ENCODE assay signal across 1 cellular context in the genomic region with DNA sequence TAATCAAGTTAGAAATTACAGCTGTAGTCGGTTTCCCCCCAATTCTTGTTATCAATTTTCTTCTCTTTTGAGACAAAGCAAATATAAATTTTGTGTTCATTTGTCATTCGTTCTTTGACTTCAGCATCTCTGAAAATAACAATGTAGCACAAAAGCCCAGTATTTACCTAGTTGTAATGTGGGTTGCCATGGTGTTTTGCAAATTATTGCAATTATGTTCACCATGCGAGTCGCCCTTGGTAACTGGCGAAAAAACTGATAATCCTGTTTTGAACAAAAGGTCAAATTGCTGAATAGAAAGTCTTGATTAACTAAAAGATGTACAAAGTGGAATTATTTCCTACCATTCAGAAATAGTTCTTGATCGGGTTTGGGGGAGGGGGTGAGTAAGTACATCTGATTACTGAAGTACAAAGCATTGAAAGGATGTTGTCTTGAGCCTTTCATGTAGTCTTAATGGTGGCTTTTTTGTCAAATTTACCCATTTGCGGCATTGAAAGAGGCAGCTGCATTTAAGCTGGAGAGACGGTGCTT.
TF ChIP-seq lines count a peak whose summit lies in the region.

No MANE protein-coding gene starts in this region.

TF ChIP-seq in neural cell, 6 proteins besides CTCF, POLR2A, EP300 and RAD21:
- no peak for TF ChIP-seq POLR2AphosphoS5 (IDR thresholded peaks at IDR 0.05)
- no peak for TF ChIP-seq TAF1 (IDR thresholded peaks at IDR 0.05; ENCODE audit: low read depth)
- no peak for TF ChIP-seq MXI1 (conservative IDR thresholded peaks at IDR 0.05; ENCODE audit: poor library complexity, severe bottlenecking)
- TF ChIP-seq, protein P1, sequence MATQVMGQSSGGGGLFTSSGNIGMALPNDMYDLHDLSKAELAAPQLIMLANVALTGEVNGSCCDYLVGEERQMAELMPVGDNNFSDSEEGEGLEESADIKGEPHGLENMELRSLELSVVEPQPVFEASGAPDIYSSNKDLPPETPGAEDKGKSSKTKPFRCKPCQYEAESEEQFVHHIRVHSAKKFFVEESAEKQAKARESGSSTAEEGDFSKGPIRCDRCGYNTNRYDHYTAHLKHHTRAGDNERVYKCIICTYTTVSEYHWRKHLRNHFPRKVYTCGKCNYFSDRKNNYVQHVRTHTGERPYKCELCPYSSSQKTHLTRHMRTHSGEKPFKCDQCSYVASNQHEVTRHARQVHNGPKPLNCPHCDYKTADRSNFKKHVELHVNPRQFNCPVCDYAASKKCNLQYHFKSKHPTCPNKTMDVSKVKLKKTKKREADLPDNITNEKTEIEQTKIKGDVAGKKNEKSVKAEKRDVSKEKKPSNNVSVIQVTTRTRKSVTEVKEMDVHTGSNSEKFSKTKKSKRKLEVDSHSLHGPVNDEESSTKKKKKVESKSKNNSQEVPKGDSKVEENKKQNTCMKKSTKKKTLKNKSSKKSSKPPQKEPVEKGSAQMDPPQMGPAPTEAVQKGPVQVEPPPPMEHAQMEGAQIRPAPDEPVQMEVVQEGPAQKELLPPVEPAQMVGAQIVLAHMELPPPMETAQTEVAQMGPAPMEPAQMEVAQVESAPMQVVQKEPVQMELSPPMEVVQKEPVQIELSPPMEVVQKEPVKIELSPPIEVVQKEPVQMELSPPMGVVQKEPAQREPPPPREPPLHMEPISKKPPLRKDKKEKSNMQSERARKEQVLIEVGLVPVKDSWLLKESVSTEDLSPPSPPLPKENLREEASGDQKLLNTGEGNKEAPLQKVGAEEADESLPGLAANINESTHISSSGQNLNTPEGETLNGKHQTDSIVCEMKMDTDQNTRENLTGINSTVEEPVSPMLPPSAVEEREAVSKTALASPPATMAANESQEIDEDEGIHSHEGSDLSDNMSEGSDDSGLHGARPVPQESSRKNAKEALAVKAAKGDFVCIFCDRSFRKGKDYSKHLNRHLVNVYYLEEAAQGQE (IDR thresholded peaks at IDR 0.05; ENCODE audit: borderline replicate concordance) = no peak
- no peak for TF ChIP-seq EZH2 (IDR thresholded peaks at IDR 0.05; ENCODE audit: borderline replicate concordance, insufficient read depth, low read length, poor library complexity, severe bottlenecking)
- TF ChIP-seq SMC3 (conservative IDR thresholded peaks at IDR 0.05; ENCODE audit: poor library complexity) = no peak
